Comparison of ENCODE assay signal across 14 cellular contexts in the genomic region with DNA sequence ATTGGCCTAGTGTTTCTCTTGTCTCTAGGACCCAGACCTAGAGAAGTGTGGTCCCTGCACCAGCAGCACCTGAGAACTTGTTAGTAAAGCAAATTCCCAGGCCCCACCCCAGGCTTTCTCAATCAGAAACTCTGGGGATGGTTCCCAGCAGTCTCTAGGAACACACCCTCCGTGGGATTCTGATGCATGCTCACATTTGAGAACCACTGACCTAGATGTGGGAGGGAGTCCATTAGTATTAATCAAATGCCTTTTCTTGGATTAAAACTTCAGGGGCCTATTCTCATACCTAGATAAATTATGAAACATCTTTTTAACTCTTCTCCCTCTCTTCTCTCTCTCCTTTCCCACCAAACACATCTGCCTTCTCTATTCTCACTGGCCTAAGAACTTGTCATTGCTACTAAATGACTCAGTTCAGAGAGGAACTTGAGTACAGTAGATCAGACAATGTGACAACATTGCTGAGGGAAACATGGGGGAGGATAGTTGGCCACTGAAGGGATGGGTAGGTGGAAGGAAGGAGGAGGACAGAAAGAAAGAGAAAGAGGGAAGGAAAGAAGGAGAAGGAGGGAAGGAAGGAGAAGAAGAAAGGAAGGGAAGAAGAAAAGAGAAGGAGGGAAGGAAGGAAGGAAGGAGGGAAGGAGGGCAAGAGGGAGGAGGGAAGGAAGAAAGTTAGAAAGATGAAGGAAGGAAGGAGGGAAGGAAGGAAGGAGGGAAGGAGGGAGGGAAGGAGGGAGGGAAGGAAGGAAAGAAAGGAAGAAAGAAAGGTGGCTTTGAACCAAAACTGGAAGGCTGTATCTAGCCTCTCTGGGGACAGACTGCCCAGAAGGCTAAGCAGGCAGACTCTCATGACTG.
A peak's percentile ranks its signal among the peaks of the same experiment; 100 is the strongest.
DNase-seq lines count a peak whose midpoint lies in the region; ATAC-seq and TF ChIP-seq lines count a peak whose summit lies in the region.
"Had no signal": no experiment of that assay in that cellular context is flagged by ENCODE, and none has a peak within 500 bp of the region (broad histone marks: within the 10 kb centered on the region; RNA-seq: fewer than 3 reads in every experiment).

No MANE protein-coding gene starts in this region.

- H3K27me3 Mint-ChIP-seq in natural killer cell treated with Interleukin-12 subunit alpha and Interleukin-12 subunit beta and Interleukin-15 and Interleukin-18, amount 100 ng/mL, for 72 hours: no peaks in the 10 kb centered on the region
- no peaks in the 10 kb centered on the region for H3K27me3 Mint-ChIP-seq in natural killer cell (ENCODE audit: low read depth in 2 of 2)
- no peaks in the 10 kb centered on the region for H3K27me3 Mint-ChIP-seq in activated CD4-positive, alpha-beta memory T cell treated with anti-CD3 and anti-CD28 coated beads for 36 hours

- no peak for TF ChIP-seq CTCF in natural killer cell (IDR thresholded peaks at IDR 0.05)

- ATAC-seq in natural killer cell treated with Interleukin-12 subunit alpha and Interleukin-12 subunit beta and Interleukin-15 and Interleukin-18, amount 100 ng/mL, for 72 hours: no peak
- no peak for ATAC-seq in natural killer cell
- ATAC-seq: pancreas had no signal

- no peak for DNase-seq in natural killer cell treated with Interleukin-12 subunit alpha and Interleukin-12 subunit beta and Interleukin-15 and Interleukin-18, amount 100 ng/mL, for 72 hours (ENCODE audit: low spot score)
- DNase-seq in natural killer cell (no peak), epithelial cell of prostate (ENCODE audit: low read depth, low spot score) (no peak), epidermal melanocyte (ENCODE audit: insufficient read length, low spot score) (no peak), NCI-H1436 (lab: John Stamatoyannopoulos, UW) (no peak), HAP-1 (ENCODE audit: low spot score in 2 of 2) (no peak)
- DNase-seq in activated CD4-positive, alpha-beta memory T cell treated with anti-CD3 and anti-CD28 coated beads for 36 hours: peak; percentile 16
- DNase-seq: activated CD4-positive, CD25-positive, alpha-beta regulatory T cell treated with anti-CD3 and anti-CD28 coated beads, Interleukin-2, amount 50 U/mL, for 72 hours; NCI-H1417 treated with DMSO at 0.1 percent for 48 hours; NCI-H69; pancreas; SHP77 treated with DMSO at 0.1 percent for 48 hours; stimulated activated naive CD4-positive, alpha-beta T cell treated with Interleukin-2 at 50 U/mL for 16 hours had no signal

- H3K9me3 ChIP-seq in HAP-1: no peaks in the 10 kb centered on the region
- H3K9me3 ChIP-seq: pancreas had no signal

- H3K27me3 ChIP-seq in HAP-1 (ENCODE audit: low read depth): no peaks in the 10 kb centered on the region
- H3K27me3 ChIP-seq: pancreas had no signal

- POLR2A ChIA-PET in activated CD4-positive, alpha-beta memory T cell treated with anti-CD3 and anti-CD28 coated beads for 36 hours (lab: Charles Lee): interaction anchor here (0.6 kb wide), 1 partner anchor 297 kb away, joined by 4 read pairs; no protein-coding TSS in a partner anchor

- in situ Hi-C loops in HAP-1 (cut with MboI; ENCODE audit: low sequenced_read_pairs): no loop called here

- CTCF ChIA-PET in activated CD4-positive, alpha-beta memory T cell treated with anti-CD3 and anti-CD28 coated beads for 36 hours (lab: Charles Lee): no interaction called here

- peaks cover 40 to 54% of the 10 kb centered on the region in 2 donors for H3K4me1 Mint-ChIP-seq in natural killer cell treated with Interleukin-12 subunit alpha and Interleukin-12 subunit beta and Interleukin-15 and Interleukin-18, amount 100 ng/mL, for 72 hours (ENCODE audit: low read depth in 2 of 2)
- peaks cover 34 to 57% of the 10 kb centered on the region in 2 donors for H3K4me1 Mint-ChIP-seq in natural killer cell
- peaks cover 65% of the 10 kb centered on the region for H3K4me1 Mint-ChIP-seq in activated CD4-positive, alpha-beta memory T cell treated with anti-CD3 and anti-CD28 coated beads for 36 hours (ENCODE audit: low read depth)

- peak overlapping the region; percentile 47 for H3K4me3 Mint-ChIP-seq in natural killer cell treated with Interleukin-12 subunit alpha and Interleukin-12 subunit beta and Interleukin-15 and Interleukin-18, amount 100 ng/mL, for 72 hours
- no peak overlapping the region for H3K4me3 Mint-ChIP-seq in natural killer cell
- H3K4me3 Mint-ChIP-seq in activated CD4-positive, alpha-beta memory T cell treated with anti-CD3 and anti-CD28 coated beads for 36 hours: no peak overlapping the region

- H3K4me1 ChIP-seq in HAP-1: peaks cover 6% of the 10 kb centered on the region
- H3K4me1 ChIP-seq: pancreas had no signal

- peaks cover 16% of the 10 kb centered on the region for H3K36me3 Mint-ChIP-seq in natural killer cell treated with Interleukin-12 subunit alpha and Interleukin-12 subunit beta and Interleukin-15 and Interleukin-18, amount 100 ng/mL, for 72 hours
- H3K36me3 Mint-ChIP-seq in natural killer cell: no peaks in the 10 kb centered on the region
- peaks cover 3% of the 10 kb centered on the region for H3K36me3 Mint-ChIP-seq in activated CD4-positive, alpha-beta memory T cell treated with anti-CD3 and anti-CD28 coated beads for 36 hours

- H3K27ac ChIP-seq in epithelial cell of prostate: peak overlapping the region; percentile 34
- peak overlapping the region; percentile 85 for H3K27ac ChIP-seq in temporal lobe (ENCODE audit: low read depth, low read length)
- H3K27ac ChIP-seq: pancreas had no signal

- no peaks in the 10 kb centered on the region for H3K9me3 Mint-ChIP-seq in natural killer cell treated with Interleukin-12 subunit alpha and Interleukin-12 subunit beta and Interleukin-15 and Interleukin-18, amount 100 ng/mL, for 72 hours
- no peaks in the 10 kb centered on the region for H3K9me3 Mint-ChIP-seq in natural killer cell
- no peaks in the 10 kb centered on the region for H3K9me3 Mint-ChIP-seq in activated CD4-positive, alpha-beta memory T cell treated with anti-CD3 and anti-CD28 coated beads for 36 hours

- H3K4me3 ChIP-seq in HAP-1: no peak overlapping the region
- H3K4me3 ChIP-seq: pancreas had no signal

- H3K27ac Mint-ChIP-seq in natural killer cell treated with Interleukin-12 subunit alpha and Interleukin-12 subunit beta and Interleukin-15 and Interleukin-18, amount 100 ng/mL, for 72 hours: peak overlapping the region; percentile 54 to 75
- H3K27ac Mint-ChIP-seq in natural killer cell: peak overlapping the region in 1 of 2 donors; percentile 82
- H3K27ac Mint-ChIP-seq in activated CD4-positive, alpha-beta memory T cell treated with anti-CD3 and anti-CD28 coated beads for 36 hours: peak overlapping the region; percentile 61

- intact Hi-C loops in natural killer cell (cut with micrococcal nuclease): no loop called here
- intact Hi-C loops in activated CD4-positive, alpha-beta memory T cell treated with anti-CD3 and anti-CD28 coated beads for 36 hours (cut with micrococcal nuclease): loop anchor here (5.0 kb wide), 1 partner anchor 101 kb away; no protein-coding TSS in a partner anchor

- H3K36me3 ChIP-seq in HAP-1 (replicated peaks): no peaks in the 10 kb centered on the region
- H3K36me3 ChIP-seq: pancreas had no signal
